Comparison of ENCODE assay signal across 8 cellular contexts in genomic region chr14:89186850-89187376, GRCh38.
A peak's percentile ranks its signal among the peaks of the same experiment; 100 is the strongest.
DNase-seq lines count a peak whose midpoint lies in the region; ATAC-seq and TF ChIP-seq lines count a peak whose summit lies in the region.

No MANE protein-coding gene starts in this region.

- no peak for TF ChIP-seq POLR2A in ovary (IDR thresholded peaks at IDR 0.05)

- H3K9me3 ChIP-seq in ovary: no peaks in the 10 kb centered on the region

- DNase-seq in effector memory CD8-positive, alpha-beta T cell: no peak
- DNase-seq in ovary (peak; percentile 53 to 70 (median 62)), DMS114 treated with DMSO at 0.1 percent for 48 hours (lab: John Stamatoyannopoulos, UW; ENCODE audit: unreplicated experiment) (no peak)

- intact Hi-C loops in ovary (cut with DNase I): no loop called here

- peak overlapping the region in 1 of 2 donors; percentile 18 for H3K27ac ChIP-seq in ovary

- no peak for TF ChIP-seq CTCF in ovary (IDR thresholded peaks at IDR 0.05)

- H3K9me3 Mint-ChIP-seq in IgD-negative memory B cell: no peaks in the 10 kb centered on the region
- H3K9me3 Mint-ChIP-seq in effector memory CD8-positive, alpha-beta T cell: no peaks in the 10 kb centered on the region

- no peak for TF ChIP-seq EP300 in ovary (IDR thresholded peaks at IDR 0.05)

- no peaks in the 10 kb centered on the region for H3K27me3 ChIP-seq in ovary

- H3K4me3 Mint-ChIP-seq in IgD-negative memory B cell: peak overlapping the region; percentile 25 to 90 (median 66)
- H3K4me3 Mint-ChIP-seq in effector memory CD8-positive, alpha-beta T cell: no peak overlapping the region

- H3K27ac Mint-ChIP-seq in IgD-negative memory B cell: peak overlapping the region; percentile 66 to 92 (median 91)
- peak overlapping the region; percentile 38 to 80 for H3K27ac Mint-ChIP-seq in effector memory CD8-positive, alpha-beta T cell

- no peaks in the 10 kb centered on the region for H3K27me3 Mint-ChIP-seq in IgD-negative memory B cell
- no peaks in the 10 kb centered on the region for H3K27me3 Mint-ChIP-seq in effector memory CD8-positive, alpha-beta T cell

- peaks cover 21 to 25% (median 22%) of the 10 kb centered on the region in 3 donors for H3K4me1 Mint-ChIP-seq in IgD-negative memory B cell
- peaks cover 5 to 15% of the 10 kb centered on the region in 2 donors for H3K4me1 Mint-ChIP-seq in effector memory CD8-positive, alpha-beta T cell (ENCODE audit: low read depth in 2 of 2)

- no peaks in the 10 kb centered on the region for H3K36me3 ChIP-seq in ovary

- H3K4me3 ChIP-seq in ovary: no peak overlapping the region

- peaks cover 21% of the 10 kb centered on the region for H3K4me1 ChIP-seq in ovary (ENCODE audit: insufficient read depth)

- H3K36me3 Mint-ChIP-seq in IgD-negative memory B cell: peaks cover 4% of the 10 kb centered on the region
- H3K36me3 Mint-ChIP-seq in effector memory CD8-positive, alpha-beta T cell (ENCODE audit: insufficient read depth): peaks cover 11% of the 10 kb centered on the region

- ATAC-seq in GM21390 (IDR thresholded peaks at IDR 0.05; ENCODE audit: unreplicated experiment) (peak; percentile 54), GM21723 (IDR thresholded peaks at IDR 0.05; ENCODE audit: unreplicated experiment) (no peak), GM18520 (IDR thresholded peaks at IDR 0.05; ENCODE audit: unreplicated experiment) (no peak)
- ATAC-seq in effector memory CD8-positive, alpha-beta T cell (replicated peaks): no peak
- no peak for ATAC-seq in activated CD4-positive, CD25-positive, alpha-beta regulatory T cell treated with anti-CD3 and anti-CD28 coated beads, Interleukin-2, amount 50 U/mL, for 24 hours

- WGBS in ovary, 3 donors: 35 to 47% (median 36%) methylated on average over 7 of the region's 7 CpGs

Comparison
In these comparisons a context has a peak if more than half of its experiments do, and no peak if none do; other contexts are left out.
1. H3K4me3 Mint-ChIP-seq: peak in IgD-negative memory B cell (4 of 4); none in effector memory CD8-positive, alpha-beta T cell (0 of 2).
2. DNase-seq: peak in ovary (5 of 5); none in effector memory CD8-positive, alpha-beta T cell (0 of 3) and DMS114 treated with DMSO at 0.1 percent for 48 hours (single experiment).